10 cellular contexts compared by ENCODE assay signal in the genomic region with DNA sequence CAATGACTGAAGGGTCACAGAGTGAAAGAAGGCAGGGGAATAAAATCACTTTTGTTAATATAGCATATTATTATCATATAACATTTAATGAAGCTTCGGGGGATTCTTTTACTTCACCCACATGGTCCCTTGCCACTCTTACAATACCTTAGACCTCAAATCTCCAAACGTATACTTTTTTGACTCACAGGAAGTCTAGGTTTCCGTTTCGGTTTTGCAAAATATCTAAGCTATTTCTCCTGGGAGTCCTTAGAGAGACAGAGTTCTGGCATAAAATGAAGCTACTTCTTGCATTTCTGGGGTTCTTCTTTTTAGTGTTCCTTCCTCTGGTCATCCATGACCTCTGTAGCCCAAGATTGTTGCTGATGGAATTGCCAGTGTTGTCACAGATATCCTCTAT.
A peak's percentile ranks its signal among the peaks of the same experiment; 100 is the strongest.
DNase-seq lines count a peak whose midpoint lies in the region; ATAC-seq and TF ChIP-seq lines count a peak whose summit lies in the region.
"Had no signal": no experiment of that assay in that cellular context is flagged by ENCODE, and none has a peak within 500 bp of the region (broad histone marks: within the 10 kb centered on the region; RNA-seq: fewer than 3 reads in every experiment).

No MANE protein-coding gene starts in this region.

- H3K27me3 Mint-ChIP-seq in activated naive CD4-positive, alpha-beta T cell treated with anti-CD3 and anti-CD28 coated beads, Interleukin-2, amount 10 ng/mL, durations not matched to agents 7 days and 5 days, result peaks cover 3% of the 10 kb centered on the region
- H3K27me3 Mint-ChIP-seq in activated naive CD4-positive, alpha-beta T cell treated with anti-CD3 and anti-CD28 coated beads for 36 hours (ENCODE audit: low read depth), result peaks cover 12% of the 10 kb centered on the region
- H3K27me3 Mint-ChIP-seq in stimulated activated memory B cell treated with anti-CD40 and anti-IgM and Interleukin-4, amounts not matched to agents 10 μg/mL and 1 μg/mL and 100 μg/mL, for 72 hours, result peaks cover 9% of the 10 kb centered on the region

- no peak overlapping the region for H3K27ac ChIP-seq in GM23248

- H3K27ac Mint-ChIP-seq in activated naive CD4-positive, alpha-beta T cell treated with anti-CD3 and anti-CD28 coated beads, Interleukin-2, amount 10 ng/mL, durations not matched to agents 7 days and 5 days, result no peak overlapping the region
- H3K27ac Mint-ChIP-seq in activated naive CD4-positive, alpha-beta T cell treated with anti-CD3 and anti-CD28 coated beads for 36 hours, result no peak overlapping the region
- no peak overlapping the region for H3K27ac Mint-ChIP-seq in stimulated activated memory B cell treated with anti-CD40 and anti-IgM and Interleukin-4, amounts not matched to agents 10 μg/mL and 1 μg/mL and 100 μg/mL, for 72 hours

- peaks cover 30% of the 10 kb centered on the region for H3K4me1 ChIP-seq in Loucy (ENCODE audit: insufficient read depth, low read length, poor library complexity, severe bottlenecking)
- no peaks in the 10 kb centered on the region for H3K4me1 ChIP-seq in GM23248 (ENCODE audit: insufficient read depth)

- intact Hi-C loops in activated naive CD4-positive, alpha-beta T cell treated with anti-CD3 and anti-CD28 coated beads for 36 hours (cut with micrococcal nuclease), result loop anchor here (1.0 kb wide), 1 partner anchor 19 kb away; no protein-coding TSS in a partner anchor

- peak overlapping the region; percentile 76 for H3K4me2 ChIP-seq in Loucy (ENCODE audit: low read depth, low read length, poor library complexity, severe bottlenecking)
- H3K4me2 ChIP-seq in GM23248 (ENCODE audit: unreplicated experiment), result no peak overlapping the region

- peak overlapping the region; percentile 19 for H3K9ac ChIP-seq in Loucy (ENCODE audit: low read depth, low read length, poor library complexity, severe bottlenecking)
- H3K9ac ChIP-seq in GM23248, result no peak overlapping the region

- WGBS in GM23248 (ENCODE audit: low coverage in 1 of 2, low lambda C conversion rate in 2 of 2, missing lambda C conversion rate in 2 of 2), 2 experiments, result 90 to 95% methylated on average over 4 of the region's 4 CpGs

- no peaks in the 10 kb centered on the region for H3K27me3 ChIP-seq in Loucy (ENCODE audit: insufficient read depth, low read length, poor library complexity, severe bottlenecking)
- H3K27me3 ChIP-seq in GM23248 (replicated peaks; ENCODE audit: insufficient read depth), result no peaks in the 10 kb centered on the region

- H3K4me1 Mint-ChIP-seq in activated naive CD4-positive, alpha-beta T cell treated with anti-CD3 and anti-CD28 coated beads, Interleukin-2, amount 10 ng/mL, durations not matched to agents 7 days and 5 days, result peaks cover 18% of the 10 kb centered on the region
- peaks cover 13% of the 10 kb centered on the region for H3K4me1 Mint-ChIP-seq in activated naive CD4-positive, alpha-beta T cell treated with anti-CD3 and anti-CD28 coated beads for 36 hours (ENCODE audit: low read depth)
- H3K4me1 Mint-ChIP-seq in stimulated activated memory B cell treated with anti-CD40 and anti-IgM and Interleukin-4, amounts not matched to agents 10 μg/mL and 1 μg/mL and 100 μg/mL, for 72 hours, result peaks cover 26% of the 10 kb centered on the region

- H3K9me2 ChIP-seq in Loucy (replicated peaks; ENCODE audit: low read depth, low read length) (no peaks in the 10 kb centered on the region), GM23248 (ENCODE audit: insufficient read depth) (no peaks in the 10 kb centered on the region)

- H3F3A ChIP-seq in Loucy (ENCODE audit: low read depth), result no peaks in the 10 kb centered on the region
- no peaks in the 10 kb centered on the region for H3F3A ChIP-seq in GM23248 (ENCODE audit: insufficient read depth)

- peak overlapping the region; percentile 57 for H3K4me3 ChIP-seq in Loucy (ENCODE audit: low read length, poor library complexity, severe bottlenecking)
- H3K4me3 ChIP-seq in GM23248, result no peak overlapping the region

- H3K9me3 Mint-ChIP-seq in activated naive CD4-positive, alpha-beta T cell treated with anti-CD3 and anti-CD28 coated beads, Interleukin-2, amount 10 ng/mL, durations not matched to agents 7 days and 5 days, result no peaks in the 10 kb centered on the region
- H3K9me3 Mint-ChIP-seq in activated naive CD4-positive, alpha-beta T cell treated with anti-CD3 and anti-CD28 coated beads for 36 hours, result no peaks in the 10 kb centered on the region
- no peaks in the 10 kb centered on the region for H3K9me3 Mint-ChIP-seq in stimulated activated memory B cell treated with anti-CD40 and anti-IgM and Interleukin-4, amounts not matched to agents 10 μg/mL and 1 μg/mL and 100 μg/mL, for 72 hours

- H3K36me3 ChIP-seq in Loucy (ENCODE audit: insufficient read depth, low read length) (no peaks in the 10 kb centered on the region), GM23248 (ENCODE audit: low read depth) (no peaks in the 10 kb centered on the region)

- in situ Hi-C loops in GM23248 (cut with MboI), result no loop called here

- CTCF ChIA-PET in activated naive CD4-positive, alpha-beta T cell treated with anti-CD3 and anti-CD28 coated beads, Interleukin-2, amount 10 ng/mL, durations not matched to agents 7 days and 5 days (lab: Charles Lee), result no interaction called here
- CTCF ChIA-PET in activated naive CD4-positive, alpha-beta T cell treated with anti-CD3 and anti-CD28 coated beads for 36 hours (lab: Charles Lee), result interaction anchor here (0.7 kb wide), 1 partner anchor 652 kb away, joined by 3 read pairs; no protein-coding TSS in a partner anchor

- H4K20me1 ChIP-seq in Loucy (ENCODE audit: insufficient read depth, low read length, poor library complexity, severe bottlenecking) (no peaks in the 10 kb centered on the region), GM23248 (ENCODE audit: insufficient read depth) (no peaks in the 10 kb centered on the region)

- ATAC-seq in HG02642 (IDR thresholded peaks at IDR 0.05; ENCODE audit: poor library complexity, unreplicated experiment), result peak; percentile 95
- peak; percentile 60 for ATAC-seq in stimulated activated memory B cell treated with anti-CD40 and anti-IgM and Interleukin-4, amounts not matched to agents 10 μg/mL and 1 μg/mL and 100 μg/mL, for 72 hours

- no peak for TF ChIP-seq CTCF in Loucy (conservative IDR thresholded peaks at IDR 0.05; ENCODE audit: low read length)

- H3K79me2 ChIP-seq in Loucy (ENCODE audit: insufficient read depth, low read length) (no peaks in the 10 kb centered on the region), GM23248 (ENCODE audit: insufficient read depth) (no peaks in the 10 kb centered on the region)

- peak overlapping the region; percentile 49 for H3K4me3 Mint-ChIP-seq in activated naive CD4-positive, alpha-beta T cell treated with anti-CD3 and anti-CD28 coated beads, Interleukin-2, amount 10 ng/mL, durations not matched to agents 7 days and 5 days
- H3K4me3 Mint-ChIP-seq in activated naive CD4-positive, alpha-beta T cell treated with anti-CD3 and anti-CD28 coated beads for 36 hours, result no peak overlapping the region
- peak overlapping the region; percentile 64 for H3K4me3 Mint-ChIP-seq in stimulated activated memory B cell treated with anti-CD40 and anti-IgM and Interleukin-4, amounts not matched to agents 10 μg/mL and 1 μg/mL and 100 μg/mL, for 72 hours

- DNase-seq in activated naive CD4-positive, alpha-beta T cell treated with anti-CD3 and anti-CD28 coated beads, Interleukin-2, amount 10 ng/mL, durations not matched to agents 7 days and 5 days, result no peak
- DNase-seq in activated naive CD4-positive, alpha-beta T cell treated with anti-CD3 and anti-CD28 coated beads for 36 hours, result no peak
- DNase-seq in GM23248 (no peak), GM03348 (ENCODE audit: low spot score) (no peak), NCI-H446 treated with DMSO at 0.1 percent for 48 hours (lab: John Stamatoyannopoulos, UW) (no peak)
- DNase-seq: activated naive CD4-positive, alpha-beta T cell treated with anti-CD3 and anti-CD28 coated beads, Interleukin-2, amount 50 U/mL, for 16 hours; foreskin melanocyte had no signal

- no peaks in the 10 kb centered on the region for H3K36me3 Mint-ChIP-seq in activated naive CD4-positive, alpha-beta T cell treated with anti-CD3 and anti-CD28 coated beads, Interleukin-2, amount 10 ng/mL, durations not matched to agents 7 days and 5 days
- no peaks in the 10 kb centered on the region for H3K36me3 Mint-ChIP-seq in activated naive CD4-positive, alpha-beta T cell treated with anti-CD3 and anti-CD28 coated beads for 36 hours (ENCODE audit: low read depth)
- H3K36me3 Mint-ChIP-seq in stimulated activated memory B cell treated with anti-CD40 and anti-IgM and Interleukin-4, amounts not matched to agents 10 μg/mL and 1 μg/mL and 100 μg/mL, for 72 hours, result no peaks in the 10 kb centered on the region

- H3K9me3 ChIP-seq in Loucy (ENCODE audit: insufficient read depth, low read depth, low read length) (no peaks in the 10 kb centered on the region), GM23248 (ENCODE audit: low read depth) (no peaks in the 10 kb centered on the region)

- H2AFZ ChIP-seq in Loucy (ENCODE audit: low read length) (no peak overlapping the region; the same call in 1 of the 2 replicates), GM23248 (no peak overlapping the region)
